18 cellular contexts compared by ENCODE assay signal in genomic region chr1:230441630-230442029, GRCh38. TPM values are rescaled to one million over a fixed set of nuclear protein-coding genes. Genes with fewer than 3 reads are reported as not detected.
DNase-seq lines count a peak whose midpoint lies in the region; ATAC-seq, FAIRE-seq and TF ChIP-seq lines count a peak whose summit lies in the region.
"Had no signal": no experiment of that assay in that cellular context is flagged by ENCODE, and none has a peak within 500 bp of the region (broad histone marks: within the 10 kb centered on the region; RNA-seq: fewer than 3 reads in every experiment).

No MANE protein-coding gene starts in this region.

- H4K91ac ChIP-seq in H1 (replicated peaks; ENCODE audit: insufficient read length, low read length) = no peak overlapping the region

- H3K4me1 Mint-ChIP-seq in GM23338 = peaks cover 7% of the 10 kb centered on the region; the same call in 2 of the 3 replicates

- H3K23me2 ChIP-seq in H1 (ENCODE audit: low read depth, low read length) = no peaks in the 10 kb centered on the region

- H2AFZ ChIP-seq in GM23338 (no peak overlapping the region), H1 (ENCODE audit: low read length) (no peak overlapping the region)

- H3K23ac ChIP-seq in H1 (ENCODE audit: insufficient read length) = no peak overlapping the region
- no peak overlapping the region for H3K23ac ChIP-seq in mesendoderm (ENCODE audit: low read length)

- no peak for TF ChIP-seq EP300 in H1 (IDR thresholded peaks at IDR 0.05; ENCODE audit: borderline replicate concordance in 1 of 2, low read depth in 2 of 2, low read length in 2 of 2)

- H2BK20ac ChIP-seq in H1 (ENCODE audit: low read length) = no peak overlapping the region

- H3K4me3 Mint-ChIP-seq in GM23338 = no peak overlapping the region

- no peaks in the 10 kb centered on the region for H3K9me2 ChIP-seq in GM23338 (ENCODE audit: insufficient read depth)

- TF ChIP-seq RAD21 in H1 (IDR thresholded peaks at IDR 0.05 in 1 of 2, conservative IDR thresholded peaks at IDR 0.05 in 1 of 2; ENCODE audit: low read depth in 2 of 2, low read length in 2 of 2) = peak; percentile 49 to 56

- H3K27me3 Mint-ChIP-seq in GM23338 (ENCODE audit: insufficient read depth, low read depth, poor library complexity) = peaks cover 2% of the 10 kb centered on the region

- H2BK120ac ChIP-seq in H1 (replicated peaks; ENCODE audit: low read depth, low read length) (no peak overlapping the region), mesendoderm (ENCODE audit: low read depth, low read length) (no peak overlapping the region)

- peaks cover 16% of the 10 kb centered on the region for H3K36me3 Mint-ChIP-seq in GM23338 (ENCODE audit: low read depth)
- H3K36me3 Mint-ChIP-seq in activated naive CD4-positive, alpha-beta T cell treated with anti-CD3 and anti-CD28 coated beads, Interleukin-2, amount 50 U/mL, for 72 hours = no peaks in the 10 kb centered on the region

- TF ChIP-seq POLR2A in H1 (IDR thresholded peaks at IDR 0.05; ENCODE audit: control extremely low read depth in 1 of 2, low read depth in 2 of 2, low read length in 2 of 2) = no peak

- no peaks in the 10 kb centered on the region for H3K79me1 ChIP-seq in H1 (ENCODE audit: low read depth, low read length)
- no peaks in the 10 kb centered on the region for H3K79me1 ChIP-seq in mesendoderm (ENCODE audit: low read length)

- no peak overlapping the region for H3K9ac ChIP-seq in H1 (replicated peaks in 1 of 4; ENCODE audit: extremely low read depth in 1 of 4, low read depth in 3 of 4, low read length in 3 of 4)
- H3K9ac ChIP-seq in mesendoderm (ENCODE audit: low read length) = no peak overlapping the region
- H3K9ac ChIP-seq: KMS-11 had no signal

- no peaks in the 10 kb centered on the region for H3F3A ChIP-seq in GM23338 (replicated peaks; ENCODE audit: low read depth)

- FAIRE-seq in H1 (lab: Jason Lieb, UNC) = peak; percentile 88
- FAIRE-seq: G401.6 had no signal

- no peak overlapping the region for H3K14ac ChIP-seq in H1 (ENCODE audit: insufficient read length)

- H4K8ac ChIP-seq in H1 (ENCODE audit: extremely low read depth, insufficient read depth, low read length) (no peak overlapping the region; the same call in 1 of the 2 replicates), mesendoderm (ENCODE audit: low read depth, low read length) (no peak overlapping the region)

- no peak overlapping the region for H3K27ac Mint-ChIP-seq in GM23338
- no peak overlapping the region for H3K27ac Mint-ChIP-seq in activated naive CD4-positive, alpha-beta T cell treated with anti-CD3 and anti-CD28 coated beads, Interleukin-2, amount 50 U/mL, for 72 hours

- H2BK15ac ChIP-seq in H1 (ENCODE audit: low read length) = no peak overlapping the region
- no peak overlapping the region for H2BK15ac ChIP-seq in mesendoderm (replicated peaks; ENCODE audit: low read depth)

- ATAC-seq in GM23338 = peak; percentile 99
- no peak for ATAC-seq in activated naive CD4-positive, alpha-beta T cell treated with anti-CD3 and anti-CD28 coated beads, Interleukin-2, amount 50 U/mL, for 72 hours

- POLR2A ChIA-PET in H1 (lab: Charles Lee; ENCODE audit: partially characterized antibody) = interaction anchor here (1.0 kb wide), 1 partner anchor 15 kb away, joined by 3 read pairs; no protein-coding TSS in a partner anchor

- no peak overlapping the region for H2AK5ac ChIP-seq in H1 (ENCODE audit: low read depth, low read length)
- no peak overlapping the region for H2AK5ac ChIP-seq in mesendoderm (ENCODE audit: low read length)

- H3K4me1 ChIP-seq in GM23338 (ENCODE audit: insufficient read depth) (no peaks in the 10 kb centered on the region), H1 (replicated peaks in 1 of 4; ENCODE audit: control insufficient read depth in 3 of 4, insufficient read depth in 4 of 4, low read length in 3 of 4) (0 out of 7 replicates have a peak, but pooled peaks cover 0 to 4% (median 0%) of the 10 kb centered on the region in 4 experiments), mesendoderm (ENCODE audit: control insufficient read depth, low read depth, low read length) (no peaks in the 10 kb centered on the region)

- no peaks in the 10 kb centered on the region for H3K36me3 ChIP-seq in GM23338 (ENCODE audit: insufficient read depth)
- no peaks in the 10 kb centered on the region; a peak in 1 of 8 replicates for H3K36me3 ChIP-seq in H1 (ENCODE audit: control insufficient read depth in 2 of 4, insufficient read depth in 4 of 4, low read length in 3 of 4)
- H3K36me3 ChIP-seq in mesendoderm (ENCODE audit: control insufficient read depth, insufficient read depth, low read length) = no peaks in the 10 kb centered on the region

- H4K20me1 ChIP-seq in GM23338 (replicated peaks; ENCODE audit: insufficient read depth) = no peaks in the 10 kb centered on the region
- H4K20me1 ChIP-seq in H1 (replicated peaks in 1 of 2; ENCODE audit: control insufficient read depth in 1 of 2, insufficient read depth in 2 of 2, low read length in 2 of 2) = no peaks in the 10 kb centered on the region

- no peak overlapping the region for H3K4me3 ChIP-seq in GM23338
- H3K4me3 ChIP-seq in H1 (ENCODE audit: extremely low read depth in 1 of 4, insufficient read depth in 2 of 4, low read depth in 3 of 4, low read length in 4 of 4) = no peak overlapping the region
- no peak overlapping the region for H3K4me3 ChIP-seq in mesendoderm (ENCODE audit: low read length)

- CTCF ChIA-PET in H1 (lab: Charles Lee; ENCODE audit: partially characterized antibody) = interaction anchor here (0.8 to 1.7 kb wide), 8 partner anchors 9 to 140 kb away, joined by 3 to 9 read pairs (median 3); no protein-coding TSS in a partner anchor

- H2BK5ac ChIP-seq in H1 (ENCODE audit: low read depth, low read length) (no peak overlapping the region), mesendoderm (ENCODE audit: low read length) (no peak overlapping the region)

- no peak overlapping the region for H2BK12ac ChIP-seq in H1 (ENCODE audit: low read depth, low read length)

- 55% methylated on average over 6 of the region's 6 CpGs; no CpG with 5 or more reads in 1 of the 2 experiments for WGBS in H1 (ENCODE audit: extremely low coverage in 1 of 2, insufficient coverage in 1 of 2, insufficient read length in 1 of 2, insufficient replicate concordance in 2 of 2, low coverage in 1 of 2, low lambda C conversion rate in 2 of 2, missing lambda C conversion rate in 1 of 2), 2 experiments
- WGBS in mesendoderm (ENCODE audit: extremely low coverage, insufficient coverage, low lambda C conversion rate) = no CpG with 5 or more reads among the region's 6 CpGs

- H3K4ac ChIP-seq in H1 (replicated peaks; ENCODE audit: insufficient read length, low read depth, low read length) (no peak overlapping the region), mesendoderm (ENCODE audit: low read depth, low read length) (no peak overlapping the region)

- H3K18ac ChIP-seq in H1 (ENCODE audit: extremely low read depth, low read length) = no peak overlapping the region
- H3K18ac ChIP-seq in mesendoderm (ENCODE audit: low read length) = no peak overlapping the region

- DNase-seq in GM23338 (ENCODE audit: low spot score) (peak; percentile 84), NCI-H2227 (lab: John Stamatoyannopoulos, UW; ENCODE audit: unreplicated experiment) (peak; percentile 26), H1 (ENCODE audit: low read depth in 1 of 2, low spot score in 2 of 2) (peak in 1 of 2 experiments; percentile 58), mesendoderm (peak; percentile 83), HK-2 (ENCODE audit: unreplicated experiment) (no peak), activated gamma-delta T cell (lab: John Stamatoyannopoulos, UW) (no peak)
- DNase-seq in activated naive CD4-positive, alpha-beta T cell treated with anti-CD3 and anti-CD28 coated beads, Interleukin-2, amount 50 U/mL, for 72 hours (ENCODE audit: low spot score in 2 of 2) = no peak
- DNase-seq: ACHN, DMS79 treated with DMSO at 0.1 percent for 48 hours, NCI-H1417 treated with DMSO at 0.1 percent for 48 hours, NCI-H1930, NCI-H2171 treated with DMSO at 0.1 percent for 48 hours, NCI-H510A had no signal

- no peaks in the 10 kb centered on the region for H3K79me2 ChIP-seq in GM23338 (replicated peaks; ENCODE audit: insufficient read depth)
- H3K79me2 ChIP-seq in H1 (ENCODE audit: control insufficient read depth in 1 of 2, insufficient read depth in 2 of 2, low read length in 2 of 2) = no peaks in the 10 kb centered on the region
- no peaks in the 10 kb centered on the region for H3K79me2 ChIP-seq in mesendoderm (ENCODE audit: control insufficient read depth, insufficient read depth, low read length)

- no peak overlapping the region for H4K5ac ChIP-seq in H1 (ENCODE audit: insufficient read length, low read depth, low read length)
- no peak overlapping the region for H4K5ac ChIP-seq in mesendoderm (ENCODE audit: low read length)

- peaks cover 0 to 9% of the 10 kb centered on the region in 2 experiments; a peak in 2 of 4 replicates for H3K9me3 ChIP-seq in H1 (ENCODE audit: insufficient read depth in 2 of 2, low read depth in 1 of 2, low read length in 1 of 2)

- peaks cover 15% of the 10 kb centered on the region for H3K9me3 Mint-ChIP-seq in GM23338
- H3K9me3 Mint-ChIP-seq in activated naive CD4-positive, alpha-beta T cell treated with anti-CD3 and anti-CD28 coated beads, Interleukin-2, amount 50 U/mL, for 72 hours = peaks cover 0 to 4% of the 10 kb centered on the region in 2 donors

- H3K27me3 ChIP-seq in GM23338 (ENCODE audit: insufficient read depth) (no peaks in the 10 kb centered on the region), H1 (replicated peaks in 1 of 4; ENCODE audit: control insufficient read depth in 3 of 4, extremely low read depth in 1 of 4, insufficient read depth in 3 of 4, low read length in 3 of 4) (no peaks in the 10 kb centered on the region), mesendoderm (ENCODE audit: insufficient read depth, low read length, poor library complexity) (no peaks in the 10 kb centered on the region)

- H3K4me2 ChIP-seq in GM23338 (no peak overlapping the region), H1 (ENCODE audit: insufficient read depth in 1 of 2, low read depth in 2 of 2, low read length in 2 of 2) (no peak overlapping the region), mesendoderm (ENCODE audit: low read length) (no peak overlapping the region)
- H3K4me2 ChIP-seq: KMS-11 had no signal

- TF ChIP-seq CTCF in GM23338 (conservative IDR thresholded peaks at IDR 0.05; ENCODE audit: low read depth in 2 of 2) (peak; percentile 58 to 80), H1 (IDR thresholded peaks at IDR 0.05; ENCODE audit: control extremely low read depth in 1 of 3, insufficient read depth in 1 of 3, low read depth in 1 of 3, low read length in 3 of 3) (peak; percentile 53 to 83 (median 78))

- H3K56ac ChIP-seq in H1 (replicated peaks; ENCODE audit: insufficient read length, low read depth, low read length) (no peak overlapping the region), mesendoderm (ENCODE audit: low read length) (no peak overlapping the region)

- H3K27ac ChIP-seq in GM23338 (ENCODE audit: low read depth) = no peak overlapping the region
- no peak overlapping the region for H3K27ac ChIP-seq in H1 (ENCODE audit: low read depth, low read length)
- H3K27ac ChIP-seq in mesendoderm (ENCODE audit: low read depth, low read length) = no peak overlapping the region
- H3K27ac ChIP-seq: C4-2B, KMS-11 had no signal

RNA-seq across cellular contexts. Expression of gene PGBD5, which starts 15.5 kb away (rescaled TPM):
- total RNA-seq in GM23338 (2014; rRNA removed; shearing (Covaris generic)) = 16.6 and 17.0 TPM in 2 replicates
- polyA plus RNA-seq in GM23338 (2016; fragmentation: Nextera tagmentation; extraction: Ambion mirVana) (3.4 and 3.9 TPM in 2 replicates), H1 (2011; rRNA removed) (16.3 and 17.2 TPM in 2 replicates)
- 18.4 and 21.2 TPM in 2 replicates for total RNA-seq in H1 (2021; fragmentation: NEBNext Ultra II Directional; extraction: Animal tissue kit (Norgen Biotek cat#: 25700))
- polyA plus RNA-seq in H1 (2011; cell fraction: cytosol; rRNA removed) = 19.2 TPM
- 26.3 TPM for polyA plus RNA-seq in H1 (2011; cell fraction: nucleus; rRNA removed)
- polyA plus RNA-seq in H1 (2012, experiment 1 of 2) = 14.3 to 21.6 TPM (median 19.5 TPM) in 4 replicates
- polyA plus RNA-seq in H1 (2012, experiment 2 of 2) = 13.3 TPM
- 11.0 TPM for polyA plus RNA-seq in H1 (2013, experiment 1 of 2)
- 12.3 TPM for polyA plus RNA-seq in H1 (2013, experiment 2 of 2)
- 27.6 and 30.6 TPM in 2 replicates for polyA minus RNA-seq in H1 (2011; rRNA and poly(A)+ RNA removed)
- polyA minus RNA-seq in H1 (2011; cell fraction: cytosol; rRNA and poly(A)+ RNA removed) = 13.5 TPM
- 10.5 TPM for polyA minus RNA-seq in H1 (2011; cell fraction: nucleus; rRNA and poly(A)+ RNA removed)
- 3.8 TPM for polyA plus RNA-seq in mesendoderm (2013, experiment 1 of 2)
- 4.0 TPM for polyA plus RNA-seq in mesendoderm (2013, experiment 2 of 2)
- under 1 TPM in 1 of 2 donors, not detected in 1; 0.10 TPM for total RNA-seq in activated naive CD4-positive, alpha-beta T cell treated with anti-CD3 and anti-CD28 coated beads, Interleukin-2, amount 50 U/mL, for 72 hours
- total RNA-seq: HT-29; T-helper 2 cell treated with Interferon-gamma antibody and Interleukin-4, amounts not matched to agents 100 ng/mL and 5 ng/mL, for 36 hours had no signal

Comparison
In these comparisons a context has a peak if more than half of its experiments do, and no peak if none do; other contexts are left out.
1. DNase-seq: peak in GM23338 (single experiment), NCI-H2227 (single experiment) and mesendoderm (single experiment); none in activated naive CD4-positive, alpha-beta T cell treated with anti-CD3 and anti-CD28 coated beads, Interleukin-2, amount 50 U/mL, for 72 hours (0 of 2), HK-2 (single experiment) and activated gamma-delta T cell (single experiment).
2. RNA of gene PGBD5, which starts 15.5 kb away (total RNA-seq): 18.4 to 21.2 TPM in H1 and 16.6 to 17.0 TPM in GM23338; 0.10 TPM in activated naive CD4-positive, alpha-beta T cell treated with anti-CD3 and anti-CD28 coated beads, Interleukin-2, amount 50 U/mL, for 72 hours; every median in the first group is over 10 times any median in the second.